ENCODE assay signal across 12 cellular contexts in genomic region chr16:85473909-85474640, GRCh38.
DNase-seq lines count a peak whose midpoint lies in the region; ATAC-seq, FAIRE-seq and TF ChIP-seq lines count a peak whose summit lies in the region.
"Had no signal": no experiment of that assay in that cellular context is flagged by ENCODE, and none has a peak within 500 bp of the region (broad histone marks: within the 10 kb centered on the region; RNA-seq: fewer than 3 reads in every experiment).

No MANE protein-coding gene starts in this region.

- H3K9me3 ChIP-seq in Panc1 (ENCODE audit: control insufficient read depth, insufficient read depth, low read depth, low read length): no peaks in the 10 kb centered on the region
- H3K9me3 ChIP-seq: pancreas, upper lobe of right lung had no signal

- H3K9ac ChIP-seq in mesendoderm (ENCODE audit: low read length): no peak overlapping the region

- in situ Hi-C loops in Panc1 (cut with HindIII; ENCODE audit: low pct_unique_long_range_greater_than_20kb, low sequenced_read_pairs): no loop called here

- H3K27me3 ChIP-seq in Panc1 (ENCODE audit: control insufficient read depth, insufficient read depth, low read length) (no peaks in the 10 kb centered on the region), mesendoderm (ENCODE audit: insufficient read depth, low read length, poor library complexity) (no peaks in the 10 kb centered on the region)
- H3K27me3 ChIP-seq: pancreas, upper lobe of right lung had no signal

- no peak overlapping the region for H2BK120ac ChIP-seq in mesendoderm (ENCODE audit: low read depth, low read length)

- no TSS peak for BruUV-seq in Panc1 (replicated peaks; lab: Mats Ljungman, UMichigan)

- H3K56ac ChIP-seq in mesendoderm (ENCODE audit: low read length): peak overlapping the region; percentile 57

- peaks cover 15% of the 10 kb centered on the region for H3K27me3 Mint-ChIP-seq in stimulated activated naive CD8-positive, alpha-beta T cell treated with anti-CD3 and anti-CD28 coated beads, Interleukin-15, amount 100 ng/mL, for 72 hours
- H3K27me3 Mint-ChIP-seq: CD4-positive, CD25-positive, alpha-beta regulatory T cell had no signal

- no peak for TF ChIP-seq CTCF in Panc1 (IDR thresholded peaks at IDR 0.05)

- H3K4me2 ChIP-seq in mesendoderm (ENCODE audit: low read length): no peak overlapping the region

- H2AK5ac ChIP-seq in mesendoderm (ENCODE audit: low read length): no peak overlapping the region

- H4K5ac ChIP-seq in mesendoderm (ENCODE audit: low read length): no peak overlapping the region

- ATAC-seq in stimulated activated naive CD8-positive, alpha-beta T cell treated with anti-CD3 and anti-CD28 coated beads, Interleukin-15, amount 100 ng/mL, for 72 hours: peak; percentile 20
- no peak for ATAC-seq in stimulated activated naive CD8-positive, alpha-beta T cell treated with anti-CD3 and anti-CD28 coated beads, Interleukin-15, Interleukin-2, amounts not matched to agents 100 U/mL and 50 U/mL, for 24 hours
- ATAC-seq in Panc1 (peak; percentile 65), HG02885 (IDR thresholded peaks at IDR 0.05; ENCODE audit: poor library complexity, unreplicated experiment) (no peak)
- ATAC-seq: upper lobe of right lung had no signal

- no peak overlapping the region for H3K4ac ChIP-seq in mesendoderm (ENCODE audit: low read depth, low read length)

- intact Hi-C loops in Panc1 (cut with micrococcal nuclease; ENCODE audit: unreplicated experiment): no loop called here

- POLR2A ChIA-PET in Panc1 (lab: Charles Lee): interaction anchor here (0.7 kb wide), 1 partner anchor 142 kb away, joined by 4 read pairs; no protein-coding TSS in a partner anchor

- no peak overlapping the region for H3K18ac ChIP-seq in mesendoderm (ENCODE audit: low read length)

- H3K4me3 ChIP-seq in Panc1 (ENCODE audit: low read depth in 2 of 2, low read length in 2 of 2) (no peak overlapping the region), mesendoderm (ENCODE audit: low read length) (no peak overlapping the region)
- H3K4me3 ChIP-seq: pancreas, upper lobe of right lung had no signal

- H3K79me1 ChIP-seq in mesendoderm (ENCODE audit: low read length): no peaks in the 10 kb centered on the region

- no peak for TF ChIP-seq POLR2A in GM12892 (IDR thresholded peaks at IDR 0.05; ENCODE audit: low read depth, low read length)

- H3K23ac ChIP-seq in mesendoderm (ENCODE audit: low read length): no peak overlapping the region

- no peak for FAIRE-seq in GM12892 (lab: Jason Lieb, UNC)
- FAIRE-seq: pancreas had no signal

- CTCF ChIA-PET in Panc1 (lab: Charles Lee): no interaction called here

- no CpG with 5 or more reads among the region's 21 CpGs for WGBS in mesendoderm (ENCODE audit: extremely low coverage, insufficient coverage, low lambda C conversion rate)

- no peak overlapping the region for H3K27ac Mint-ChIP-seq in stimulated activated naive CD8-positive, alpha-beta T cell treated with anti-CD3 and anti-CD28 coated beads, Interleukin-15, amount 100 ng/mL, for 72 hours
- H3K27ac Mint-ChIP-seq: T-helper 1 cell treated with Interleukin-12 subunit alpha and Interleukin-12 subunit beta and Interleukin-4 antibody, amounts not matched to agents 30 μg/mL and 1 μg/mL, for 36 hours had no signal

- H3K79me2 ChIP-seq in mesendoderm (ENCODE audit: control insufficient read depth, insufficient read depth, low read length): no peaks in the 10 kb centered on the region

- H3K27ac ChIP-seq in Panc1 (ENCODE audit: low read length) (no peak overlapping the region), mesendoderm (ENCODE audit: low read depth, low read length) (no peak overlapping the region)
- H3K27ac ChIP-seq: pancreas, upper lobe of right lung had no signal

- DNase-seq in stimulated activated naive CD8-positive, alpha-beta T cell treated with anti-CD3 and anti-CD28 coated beads, Interleukin-15, amount 100 ng/mL, for 72 hours: no peak
- DNase-seq in stimulated activated naive CD8-positive, alpha-beta T cell treated with anti-CD3 and anti-CD28 coated beads, Interleukin-15, Interleukin-2, amounts not matched to agents 100 U/mL and 50 U/mL, for 24 hours: no peak
- DNase-seq in Panc1 (ENCODE audit: low read depth, low spot score) (no peak), mesendoderm (peak; percentile 42), NCI-H2196 (lab: John Stamatoyannopoulos, UW; ENCODE audit: unreplicated experiment) (no peak), GM12892 (ENCODE audit: insufficient read length) (no peak), NCI-H2029 treated with DMSO at 0.1 percent for 48 hours (lab: John Stamatoyannopoulos, UW) (no peak)
- DNase-seq: CD4-positive, CD25-positive, alpha-beta regulatory T cell; pancreas; upper lobe of right lung had no signal

- H2BK5ac ChIP-seq in mesendoderm (ENCODE audit: low read length): no peak overlapping the region

- H3K36me3 ChIP-seq in Panc1 (ENCODE audit: control insufficient read depth, insufficient read depth, low read length) (no peaks in the 10 kb centered on the region), mesendoderm (ENCODE audit: control insufficient read depth, insufficient read depth, low read length) (no peaks in the 10 kb centered on the region)
- H3K36me3 ChIP-seq: pancreas, upper lobe of right lung had no signal

- no peak overlapping the region for H2BK15ac ChIP-seq in mesendoderm (replicated peaks; ENCODE audit: low read depth)

- H3K4me1 Mint-ChIP-seq in stimulated activated naive CD8-positive, alpha-beta T cell treated with anti-CD3 and anti-CD28 coated beads, Interleukin-15, amount 100 ng/mL, for 72 hours: peaks cover 14% of the 10 kb centered on the region
- H3K4me1 Mint-ChIP-seq: CD4-positive, CD25-positive, alpha-beta regulatory T cell had no signal

- H3K4me3 Mint-ChIP-seq in stimulated activated naive CD8-positive, alpha-beta T cell treated with anti-CD3 and anti-CD28 coated beads, Interleukin-15, amount 100 ng/mL, for 72 hours: no peak overlapping the region
- H3K4me3 Mint-ChIP-seq: CD4-positive, CD25-positive, alpha-beta regulatory T cell; T-helper 1 cell treated with Interleukin-12 subunit alpha and Interleukin-12 subunit beta and Interleukin-4 antibody, amounts not matched to agents 30 μg/mL and 1 μg/mL, for 36 hours had no signal

- no peak overlapping the region for H4K8ac ChIP-seq in mesendoderm (ENCODE audit: low read depth, low read length)

- H3K9me3 Mint-ChIP-seq in stimulated activated naive CD8-positive, alpha-beta T cell treated with anti-CD3 and anti-CD28 coated beads, Interleukin-15, amount 100 ng/mL, for 72 hours: no peaks in the 10 kb centered on the region
- H3K9me3 Mint-ChIP-seq: T-helper 1 cell treated with Interleukin-12 subunit alpha and Interleukin-12 subunit beta and Interleukin-4 antibody, amounts not matched to agents 30 μg/mL and 1 μg/mL, for 36 hours had no signal

- H3K4me1 ChIP-seq in Panc1 (ENCODE audit: control insufficient read depth, insufficient read depth, low read length) (peaks cover 6% of the 10 kb centered on the region), mesendoderm (ENCODE audit: control insufficient read depth, low read depth, low read length) (peaks cover 6% of the 10 kb centered on the region)
- H3K4me1 ChIP-seq: upper lobe of right lung had no signal

Comparison
In these comparisons a context has a peak if more than half of its experiments do, and no peak if none do; other contexts are left out.
1. ATAC-seq: peak in stimulated activated naive CD8-positive, alpha-beta T cell treated with anti-CD3 and anti-CD28 coated beads, Interleukin-15, amount 100 ng/mL, for 72 hours (single experiment) and Panc1 (single experiment); none in stimulated activated naive CD8-positive, alpha-beta T cell treated with anti-CD3 and anti-CD28 coated beads, Interleukin-15, Interleukin-2, amounts not matched to agents 100 U/mL and 50 U/mL, for 24 hours (single experiment) and HG02885 (single experiment).